18 cellular contexts compared by ENCODE assay signal in the genomic region with DNA sequence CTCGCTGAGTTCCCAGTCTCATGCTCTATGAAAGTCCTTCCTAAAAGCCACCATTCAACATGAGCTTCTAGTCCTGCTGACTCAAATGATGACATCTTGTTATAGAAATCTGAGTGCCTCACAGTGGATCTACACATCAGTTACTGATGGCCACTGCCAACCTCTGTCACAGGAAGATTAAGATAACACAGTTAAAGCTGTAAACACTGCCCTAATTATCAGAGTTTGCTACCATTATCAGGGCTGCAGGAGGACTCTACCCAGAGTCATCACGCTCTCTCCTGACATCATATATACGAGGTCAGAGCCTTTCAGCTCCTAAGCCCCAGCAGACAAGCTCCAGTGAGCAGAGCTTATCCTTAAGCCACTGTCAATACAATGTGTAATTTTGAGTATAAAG.
A peak's percentile ranks its signal among the peaks of the same experiment; 100 is the strongest.
DNase-seq lines count a peak whose midpoint lies in the region; ATAC-seq, FAIRE-seq and TF ChIP-seq lines count a peak whose summit lies in the region.
"Had no signal": no experiment of that assay in that cellular context is flagged by ENCODE, and none has a peak within 500 bp of the region (broad histone marks: within the 10 kb centered on the region; RNA-seq: fewer than 3 reads in every experiment).

No MANE protein-coding gene starts in this region.

- H3K36me3 ChIP-seq in astrocyte (ENCODE audit: insufficient read depth, low read length) (no peaks in the 10 kb centered on the region), psoas muscle (ENCODE audit: insufficient read depth in 1 of 2, low read depth in 1 of 2) (no peaks in the 10 kb centered on the region)
- H3K36me3 ChIP-seq: colonic mucosa had no signal

- CTCF ChIA-PET in activated CD8-positive, alpha-beta T cell treated with anti-CD3 and anti-CD28 coated beads for 36 hours (lab: Charles Lee) = interaction anchor here (0.7 to 3.2 kb wide), 5 partner anchors 9 to 189 kb away, joined by 3 to 18 read pairs (median 9); no protein-coding TSS in a partner anchor
- CTCF ChIA-PET in activated CD8-positive, alpha-beta T cell treated with anti-CD3 and anti-CD28 coated beads, Interleukin-2, amount 10 ng/mL, durations not matched to agents 7 days and 5 days (lab: Charles Lee) = interaction anchor here (1.0 to 3.1 kb wide), 12 partner anchors 9 to 546 kb away, joined by 3 to 20 read pairs (median 6); no protein-coding TSS in a partner anchor

- H3K4me3 ChIP-seq in astrocyte (ENCODE audit: insufficient read depth, low read depth, low read length) = no peak overlapping the region
- H3K4me3 ChIP-seq in psoas muscle = no peak overlapping the region
- no peak overlapping the region for H3K4me3 ChIP-seq in foreskin fibroblast (ENCODE audit: low read depth in 1 of 2, low read length in 2 of 2)
- H3K4me3 ChIP-seq: A549, colonic mucosa had no signal

- intact Hi-C loops in activated CD8-positive, alpha-beta T cell treated with anti-CD3 and anti-CD28 coated beads for 36 hours (cut with micrococcal nuclease) = no loop called here
- intact Hi-C loops in psoas muscle (cut with DNase I) = loop anchor here (5.0 to 10.0 kb wide), 2 partner anchors 34 to 57 kb away; no protein-coding TSS in a partner anchor

- H2AFZ ChIP-seq in astrocyte (ENCODE audit: low read depth, low read length) = no peak overlapping the region

- H4K20me1 ChIP-seq in astrocyte (ENCODE audit: insufficient read depth, low read length) = no peaks in the 10 kb centered on the region

- H3K9me3 ChIP-seq in astrocyte (ENCODE audit: insufficient read depth, low read depth, low read length) = no peaks in the 10 kb centered on the region
- no peaks in the 10 kb centered on the region for H3K9me3 ChIP-seq in psoas muscle
- H3K9me3 ChIP-seq: A549, colonic mucosa had no signal

- H3K27ac ChIP-seq in astrocyte (ENCODE audit: low read depth, low read length) (no peak overlapping the region), psoas muscle (peak overlapping the region; percentile 68)
- H3K27ac ChIP-seq: A549, colonic mucosa, epithelial cell of prostate, RWPE1 had no signal

- no peak for DNase-seq in activated CD8-positive, alpha-beta T cell treated with anti-CD3 and anti-CD28 coated beads for 36 hours
- no peak for DNase-seq in activated CD8-positive, alpha-beta T cell treated with anti-CD3 and anti-CD28 coated beads, Interleukin-2, amount 10 ng/mL, durations not matched to agents 7 days and 5 days
- DNase-seq in NCI-H82 treated with DMSO at 0.1 percent for 48 hours (lab: John Stamatoyannopoulos, UW; ENCODE audit: unreplicated experiment) (peak; percentile 22), astrocyte (ENCODE audit: low read depth) (no peak), psoas muscle (no peak), hepatic stellate cell (ENCODE audit: low spot score) (no peak), foreskin fibroblast (no peak)
- DNase-seq: activated CD8-positive, alpha-beta memory T cell treated with anti-CD3 and anti-CD28 coated beads for 24 hours; activated naive CD8-positive, alpha-beta T cell treated with anti-CD3 and anti-CD28 coated beads, Interleukin-2, amount 10 ng/mL, durations not matched to agents 7 days and 5 days; colonic mucosa; NCI-H1930; NCI-H526 had no signal

- H3K4me3 Mint-ChIP-seq in activated CD8-positive, alpha-beta T cell treated with anti-CD3 and anti-CD28 coated beads for 36 hours = no peak overlapping the region
- H3K4me3 Mint-ChIP-seq in activated CD8-positive, alpha-beta T cell treated with anti-CD3 and anti-CD28 coated beads, Interleukin-2, amount 10 ng/mL, durations not matched to agents 7 days and 5 days = no peak overlapping the region
- no peak overlapping the region for H3K4me3 Mint-ChIP-seq in astrocyte (ENCODE audit: unreplicated experiment)
- H3K4me3 Mint-ChIP-seq: activated naive CD8-positive, alpha-beta T cell treated with anti-CD3 and anti-CD28 coated beads, Interleukin-2, amount 10 ng/mL, durations not matched to agents 7 days and 5 days had no signal

- H3K27me3 Mint-ChIP-seq in activated CD8-positive, alpha-beta T cell treated with anti-CD3 and anti-CD28 coated beads for 36 hours = no peaks in the 10 kb centered on the region
- H3K27me3 Mint-ChIP-seq in activated CD8-positive, alpha-beta T cell treated with anti-CD3 and anti-CD28 coated beads, Interleukin-2, amount 10 ng/mL, durations not matched to agents 7 days and 5 days (ENCODE audit: low read depth) = no peaks in the 10 kb centered on the region
- no peaks in the 10 kb centered on the region for H3K27me3 Mint-ChIP-seq in astrocyte (ENCODE audit: low read depth, unreplicated experiment)
- H3K27me3 Mint-ChIP-seq: activated naive CD8-positive, alpha-beta T cell treated with anti-CD3 and anti-CD28 coated beads, Interleukin-2, amount 10 ng/mL, durations not matched to agents 7 days and 5 days had no signal

- WGBS in psoas muscle, 3 donors = 83 to 93% (median 86%) methylated on average over 3 of the region's 3 CpGs

- H3K4me1 Mint-ChIP-seq in activated CD8-positive, alpha-beta T cell treated with anti-CD3 and anti-CD28 coated beads for 36 hours (ENCODE audit: low read depth) = peaks cover 84% of the 10 kb centered on the region
- H3K4me1 Mint-ChIP-seq in activated CD8-positive, alpha-beta T cell treated with anti-CD3 and anti-CD28 coated beads, Interleukin-2, amount 10 ng/mL, durations not matched to agents 7 days and 5 days (ENCODE audit: low read depth) = peaks cover 56% of the 10 kb centered on the region
- H3K4me1 Mint-ChIP-seq in astrocyte (ENCODE audit: low read depth, unreplicated experiment) = peaks cover 65% of the 10 kb centered on the region

- peaks cover 34% of the 10 kb centered on the region for H3K4me1 ChIP-seq in astrocyte (ENCODE audit: insufficient read depth, low read length)
- peaks cover 59% of the 10 kb centered on the region for H3K4me1 ChIP-seq in psoas muscle
- H3K4me1 ChIP-seq: colonic mucosa had no signal

- peaks cover 64% of the 10 kb centered on the region for H3K36me3 Mint-ChIP-seq in activated CD8-positive, alpha-beta T cell treated with anti-CD3 and anti-CD28 coated beads for 36 hours (ENCODE audit: low read depth)
- H3K36me3 Mint-ChIP-seq in activated CD8-positive, alpha-beta T cell treated with anti-CD3 and anti-CD28 coated beads, Interleukin-2, amount 10 ng/mL, durations not matched to agents 7 days and 5 days (ENCODE audit: low read depth) = peaks cover 39% of the 10 kb centered on the region
- peaks cover 8% of the 10 kb centered on the region for H3K36me3 Mint-ChIP-seq in astrocyte (ENCODE audit: low read depth, unreplicated experiment)

- H3K79me2 ChIP-seq in astrocyte (ENCODE audit: insufficient read depth, low read length) = peaks cover 85% of the 10 kb centered on the region

- no peak for ATAC-seq in activated CD8-positive, alpha-beta T cell treated with anti-CD3 and anti-CD28 coated beads for 36 hours
- ATAC-seq in activated CD8-positive, alpha-beta T cell treated with anti-CD3 and anti-CD28 coated beads, Interleukin-2, amount 10 ng/mL, durations not matched to agents 7 days and 5 days = no peak
- peak in 3 of 4 donors; percentile 29 to 38 (median 32) for ATAC-seq in psoas muscle
- ATAC-seq in GM19455 (IDR thresholded peaks at IDR 0.05; ENCODE audit: unreplicated experiment) = no peak
- ATAC-seq: A549, left lobe of liver had no signal

- H3K27ac Mint-ChIP-seq in activated CD8-positive, alpha-beta T cell treated with anti-CD3 and anti-CD28 coated beads for 36 hours = peak overlapping the region; percentile 18
- no peak overlapping the region for H3K27ac Mint-ChIP-seq in activated CD8-positive, alpha-beta T cell treated with anti-CD3 and anti-CD28 coated beads, Interleukin-2, amount 10 ng/mL, durations not matched to agents 7 days and 5 days
- H3K27ac Mint-ChIP-seq in astrocyte (ENCODE audit: unreplicated experiment) = peak overlapping the region; percentile 2
- H3K27ac Mint-ChIP-seq: activated naive CD8-positive, alpha-beta T cell treated with anti-CD3 and anti-CD28 coated beads, Interleukin-2, amount 10 ng/mL, durations not matched to agents 7 days and 5 days had no signal

- H3K9me3 Mint-ChIP-seq in activated CD8-positive, alpha-beta T cell treated with anti-CD3 and anti-CD28 coated beads for 36 hours = no peaks in the 10 kb centered on the region
- no peaks in the 10 kb centered on the region for H3K9me3 Mint-ChIP-seq in activated CD8-positive, alpha-beta T cell treated with anti-CD3 and anti-CD28 coated beads, Interleukin-2, amount 10 ng/mL, durations not matched to agents 7 days and 5 days (ENCODE audit: insufficient read depth)
- H3K9me3 Mint-ChIP-seq in astrocyte (ENCODE audit: unreplicated experiment) = no peaks in the 10 kb centered on the region

- no peak for FAIRE-seq in astrocyte (lab: Jason Lieb, UNC)
- FAIRE-seq: A549, GM18507 had no signal

- H3K4me2 ChIP-seq in astrocyte (ENCODE audit: low read length) = no peak overlapping the region
- H3K4me2 ChIP-seq: A549 had no signal

- POLR2A ChIA-PET in activated CD8-positive, alpha-beta T cell treated with anti-CD3 and anti-CD28 coated beads for 36 hours (lab: Charles Lee) = interaction anchor here (1.0 to 2.9 kb wide), 8 partner anchors 10 to 64 kb away, joined by 3 to 14 read pairs (median 6); partner anchors contain the start of gene HIVEP2
- POLR2A ChIA-PET in activated CD8-positive, alpha-beta T cell treated with anti-CD3 and anti-CD28 coated beads, Interleukin-2, amount 10 ng/mL, durations not matched to agents 7 days and 5 days (lab: Charles Lee) = interaction anchor here (0.7 to 0.8 kb wide), 3 partner anchors 23 to 64 kb away, joined by 3 read pairs; no protein-coding TSS in a partner anchor

- TF ChIP-seq CTCF in activated CD8-positive, alpha-beta T cell treated with anti-CD3 and anti-CD28 coated beads for 36 hours (IDR thresholded peaks at IDR 0.05) = no peak
- TF ChIP-seq CTCF in astrocyte (IDR thresholded peaks at IDR 0.05; ENCODE audit: insufficient read depth, low read depth, low read length) (no peak), psoas muscle (IDR thresholded peaks at IDR 0.05) (no peak), foreskin fibroblast (IDR thresholded peaks at IDR 0.05; ENCODE audit: low read depth, low read length) (no peak)

- H3K9ac ChIP-seq in astrocyte (ENCODE audit: low read length) = no peak overlapping the region

- H3K27me3 ChIP-seq in astrocyte (ENCODE audit: insufficient read depth, low read length) = no peaks in the 10 kb centered on the region
- no peaks in the 10 kb centered on the region for H3K27me3 ChIP-seq in psoas muscle (ENCODE audit: insufficient read depth in 3 of 3, low read length in 2 of 3)
- H3K27me3 ChIP-seq: colonic mucosa had no signal

Comparison
In these comparisons a context has a peak if more than half of its experiments do, and no peak if none do; other contexts are left out.
1. ATAC-seq: peak in psoas muscle (3 of 4); none in activated CD8-positive, alpha-beta T cell treated with anti-CD3 and anti-CD28 coated beads for 36 hours (single experiment), activated CD8-positive, alpha-beta T cell treated with anti-CD3 and anti-CD28 coated beads, Interleukin-2, amount 10 ng/mL, durations not matched to agents 7 days and 5 days (single experiment) and GM19455 (single experiment).